ENCODE assay signal across 13 cellular contexts in genomic region chr3:98564282-98565005, GRCh38.
DNase-seq lines count a peak whose midpoint lies in the region; ATAC-seq and TF ChIP-seq lines count a peak whose summit lies in the region.
"Had no signal": no experiment of that assay in that cellular context is flagged by ENCODE, and none has a peak within 500 bp of the region (broad histone marks: within the 10 kb centered on the region; RNA-seq: fewer than 3 reads in every experiment).

No MANE protein-coding gene starts in this region.

- no peaks in the 10 kb centered on the region for H4K20me1 ChIP-seq in DOHH2 (ENCODE audit: control insufficient read depth, insufficient read depth, low read depth, low read length)

- no peak for TF ChIP-seq CTCF in DOHH2 (IDR thresholded peaks at IDR 0.05; ENCODE audit: low read depth, low read length, poor library complexity, severe bottlenecking)
- no peak for TF ChIP-seq CTCF in RWPE1 (conservative IDR thresholded peaks at IDR 0.05; ENCODE audit: low read depth)

- peak overlapping the region; percentile 88 for H3K27ac ChIP-seq in DOHH2 (ENCODE audit: low read depth, low read length)
- H3K27ac ChIP-seq in RWPE1: no peak overlapping the region

- H3K9me3 ChIP-seq in DOHH2 (ENCODE audit: control insufficient read depth, insufficient read depth, low read length): no peaks in the 10 kb centered on the region

- peak overlapping the region; percentile 62 for H3K4me3 ChIP-seq in DOHH2 (ENCODE audit: low read length)
- H3K4me3 ChIP-seq: GM23338 had no signal

- H3K4me3 Mint-ChIP-seq in activated naive CD8-positive, alpha-beta T cell: peak overlapping the region; percentile 70
- H3K4me3 Mint-ChIP-seq: dendritic cell treated with granulocyte-macrophage colony-stimulating factor and Interleukin-4, amounts not matched to agents 40 ng/mL and 50 ng/mL, for 4 days; GM23338; neural crest cell had no signal

- H3K9me3 Mint-ChIP-seq in activated naive CD8-positive, alpha-beta T cell (ENCODE audit: low read depth): no peaks in the 10 kb centered on the region
- H3K9me3 Mint-ChIP-seq: dendritic cell treated with granulocyte-macrophage colony-stimulating factor and Interleukin-4, amounts not matched to agents 40 ng/mL and 50 ng/mL, for 4 days; GM23338; neural crest cell had no signal

- no peaks in the 10 kb centered on the region for H3K36me3 ChIP-seq in DOHH2 (ENCODE audit: control insufficient read depth, low read length)

- no peaks in the 10 kb centered on the region for H3K9me2 ChIP-seq in DOHH2 (replicated peaks; ENCODE audit: control insufficient read depth, low read length)

- H3K27me3 ChIP-seq in DOHH2 (ENCODE audit: control insufficient read depth, low read length): no peaks in the 10 kb centered on the region

- H3K27ac Mint-ChIP-seq in activated naive CD8-positive, alpha-beta T cell: peak overlapping the region; percentile 95
- H3K27ac Mint-ChIP-seq: dendritic cell treated with granulocyte-macrophage colony-stimulating factor and Interleukin-4, amounts not matched to agents 40 ng/mL and 50 ng/mL, for 4 days; GM23338 had no signal

- CTCF ChIA-PET in RWPE1 (lab: Yijun Ruan, JAX): interaction anchor here (0.6 kb wide), 3 partner anchors 17 to 329 kb away, joined by 3 to 5 read pairs (median 3); no protein-coding TSS in a partner anchor

- peak overlapping the region; percentile 73 for H3K4me2 ChIP-seq in DOHH2 (ENCODE audit: low read length)
- H3K4me2 ChIP-seq: GM23338 had no signal

- no peaks in the 10 kb centered on the region for H3K27me3 Mint-ChIP-seq in activated naive CD8-positive, alpha-beta T cell

- peaks cover 6% of the 10 kb centered on the region for H3K36me3 Mint-ChIP-seq in activated naive CD8-positive, alpha-beta T cell

- H3K4me1 ChIP-seq in DOHH2 (ENCODE audit: control insufficient read depth, low read length): peaks cover 67% of the 10 kb centered on the region

- H3F3A ChIP-seq in DOHH2 (ENCODE audit: control insufficient read depth, insufficient read depth): peaks cover 21% of the 10 kb centered on the region

- POLR2A ChIA-PET in RWPE1 (lab: Yijun Ruan, JAX; ENCODE audit: low non-redundant PET): no interaction called here

- no peaks in the 10 kb centered on the region for H3K79me2 ChIP-seq in DOHH2 (ENCODE audit: control insufficient read depth, low read length)

- ATAC-seq in GM19351 (IDR thresholded peaks at IDR 0.05; ENCODE audit: unreplicated experiment) (peak; percentile 13), HG03432 (IDR thresholded peaks at IDR 0.05; ENCODE audit: unreplicated experiment) (peak; percentile 2), GM19463 (IDR thresholded peaks at IDR 0.05; ENCODE audit: unreplicated experiment) (no peak), GM21825 (IDR thresholded peaks at IDR 0.05; ENCODE audit: unreplicated experiment) (no peak)
- ATAC-seq: GM23338 had no signal

- peaks cover 80% of the 10 kb centered on the region for H3K4me1 Mint-ChIP-seq in activated naive CD8-positive, alpha-beta T cell (ENCODE audit: low read depth)
- H3K4me1 Mint-ChIP-seq: GM23338, neural crest cell had no signal

- DNase-seq in RWPE1 (ENCODE audit: low spot score) (no peak), cortex of kidney (lab: John Stamatoyannopoulos, UW) (no peak)
- DNase-seq: NCI-H82; stimulated activated CD4-positive, alpha-beta T cell treated with anti-CD3 and anti-CD28 coated beads, Interleukin-4, amount 100 ng/mL, for 1 hour had no signal

Comparison
In these comparisons a context has a peak if more than half of its experiments do, and no peak if none do; other contexts are left out.
1. ATAC-seq: peak in GM19351 (single experiment) and HG03432 (single experiment); none in GM19463 (single experiment) and GM21825 (single experiment).